Comparison of ENCODE assay signal across 19 cellular contexts in genomic region chr10:43251664-43252165, GRCh38. TPM values are rescaled to one million over a fixed set of nuclear protein-coding genes. Genes with fewer than 3 reads are reported as not detected.
DNase-seq lines count a peak whose midpoint lies in the region; ATAC-seq and TF ChIP-seq lines count a peak whose summit lies in the region.
"Had no signal": no experiment of that assay in that cellular context is flagged by ENCODE, and none has a peak within 500 bp of the region (broad histone marks: within the 10 kb centered on the region; RNA-seq: fewer than 3 reads in every experiment).

No MANE protein-coding gene starts in this region.

- no peaks in the 10 kb centered on the region for H3K27me3 ChIP-seq in colonic mucosa
- no peaks in the 10 kb centered on the region for H3K27me3 ChIP-seq in osteoblast (ENCODE audit: insufficient read depth, low read length)
- H3K27me3 ChIP-seq in PC-9 (ENCODE audit: insufficient read depth, low read depth) = no peaks in the 10 kb centered on the region
- H3K27me3 ChIP-seq: MG63 had no signal

- H3K27me3 Mint-ChIP-seq in natural killer cell (ENCODE audit: low read depth in 2 of 2) = no peaks in the 10 kb centered on the region
- peaks cover 0 to under 1% of the 10 kb centered on the region in 2 donors for H3K27me3 Mint-ChIP-seq in natural killer cell treated with Interleukin-12 subunit alpha and Interleukin-12 subunit beta and Interleukin-15 and Interleukin-18, amount 100 ng/mL, for 72 hours

- H3K4me1 ChIP-seq in colonic mucosa (no peaks in the 10 kb centered on the region), osteoblast (ENCODE audit: insufficient read depth, low read length) (no peaks in the 10 kb centered on the region), PC-9 (replicated peaks; ENCODE audit: insufficient read depth) (0 out of 2 replicates have a peak, but pooled peaks cover 7% of the 10 kb centered on the region)

- H3K4me3 Mint-ChIP-seq in natural killer cell = peak overlapping the region; percentile 42
- H3K4me3 Mint-ChIP-seq in natural killer cell treated with Interleukin-12 subunit alpha and Interleukin-12 subunit beta and Interleukin-15 and Interleukin-18, amount 100 ng/mL, for 72 hours = no peak overlapping the region
- H3K4me3 Mint-ChIP-seq: B cell had no signal

- no TSS peak for BruUV-seq in PC-9 (replicated peaks; lab: Mats Ljungman, UMichigan)

- H3K27ac Mint-ChIP-seq in natural killer cell = peak overlapping the region in 1 of 2 donors; percentile 70
- H3K27ac Mint-ChIP-seq in natural killer cell treated with Interleukin-12 subunit alpha and Interleukin-12 subunit beta and Interleukin-15 and Interleukin-18, amount 100 ng/mL, for 72 hours = peak overlapping the region in 1 of 2 donors; percentile 31
- H3K27ac Mint-ChIP-seq: B cell had no signal

- H3K36me3 ChIP-seq in colonic mucosa (no peaks in the 10 kb centered on the region), osteoblast (ENCODE audit: insufficient read depth, low read length) (no peaks in the 10 kb centered on the region), PC-9 (ENCODE audit: low read depth) (no peaks in the 10 kb centered on the region)
- H3K36me3 ChIP-seq: MG63 had no signal

- H3K9me3 Mint-ChIP-seq in natural killer cell = no peaks in the 10 kb centered on the region
- H3K9me3 Mint-ChIP-seq in natural killer cell treated with Interleukin-12 subunit alpha and Interleukin-12 subunit beta and Interleukin-15 and Interleukin-18, amount 100 ng/mL, for 72 hours = no peaks in the 10 kb centered on the region
- H3K9me3 Mint-ChIP-seq: naive thymus-derived CD8-positive, alpha-beta T cell had no signal

- no peaks in the 10 kb centered on the region for H4K20me1 ChIP-seq in osteoblast (ENCODE audit: insufficient read depth, low read length)
- H4K20me1 ChIP-seq in PC-9 (ENCODE audit: insufficient read depth) = no peaks in the 10 kb centered on the region

- H3K9ac ChIP-seq in colonic mucosa (ENCODE audit: low read depth in 2 of 2, low read length in 2 of 2) = no peak overlapping the region

- POLR2A ChIA-PET in PC-9 (lab: Charles Lee; ENCODE audit: unreplicated experiment) = no interaction called here

- H2AFZ ChIP-seq in osteoblast (ENCODE audit: low read length) (no peak overlapping the region), PC-9 (no peak overlapping the region)

- H3K9me2 ChIP-seq in PC-9 (ENCODE audit: insufficient read depth) = no peaks in the 10 kb centered on the region

- H3K9me3 ChIP-seq in colonic mucosa = no peaks in the 10 kb centered on the region
- no peaks in the 10 kb centered on the region for H3K9me3 ChIP-seq in osteoblast (ENCODE audit: low read depth, low read length)
- no peaks in the 10 kb centered on the region for H3K9me3 ChIP-seq in PC-9 (ENCODE audit: insufficient read depth, low read depth)
- H3K9me3 ChIP-seq: MG63 had no signal

- intact Hi-C loops in natural killer cell (cut with micrococcal nuclease) = no loop called here
- intact Hi-C loops in colonic mucosa (cut with DNase I) = no loop called here
- intact Hi-C loops in PC-9 (cut with micrococcal nuclease; ENCODE audit: unreplicated experiment) = loop anchor here (10.0 kb wide), 1 partner anchor 387 kb away; no protein-coding TSS in a partner anchor

- TF ChIP-seq CTCF in natural killer cell (IDR thresholded peaks at IDR 0.05) = no peak
- TF ChIP-seq CTCF in colonic mucosa (IDR thresholded peaks at IDR 0.05) = no peak
- TF ChIP-seq CTCF in osteoblast (IDR thresholded peaks at IDR 0.05; ENCODE audit: extremely low read depth, low read depth, low read length) = no peak
- no peak for TF ChIP-seq CTCF in PC-9 (conservative IDR thresholded peaks at IDR 0.05)

- H3F3A ChIP-seq in PC-9 (ENCODE audit: insufficient read depth, low read depth) = no peaks in the 10 kb centered on the region

- no peaks in the 10 kb centered on the region for H3K36me3 Mint-ChIP-seq in natural killer cell
- H3K36me3 Mint-ChIP-seq in natural killer cell treated with Interleukin-12 subunit alpha and Interleukin-12 subunit beta and Interleukin-15 and Interleukin-18, amount 100 ng/mL, for 72 hours = no peaks in the 10 kb centered on the region
- H3K36me3 Mint-ChIP-seq: naive thymus-derived CD8-positive, alpha-beta T cell had no signal

- DNase-seq in natural killer cell (no peak), colonic mucosa (peak; percentile 11), osteoblast (ENCODE audit: insufficient read length, low spot score, missing footprints) (peak; percentile 76), PC-9 (no peak)
- DNase-seq in natural killer cell treated with Interleukin-12 subunit alpha and Interleukin-12 subunit beta and Interleukin-15 and Interleukin-18, amount 100 ng/mL, for 72 hours (ENCODE audit: low spot score) = no peak
- DNase-seq: cerebellar nuclear complex, DMS 273 treated with DMSO at 0.1 percent for 48 hours, foreskin melanocyte, HCEC 1CT, MG63, NCI-H187, NCI-H345, SHP77 treated with DMSO at 0.1 percent for 48 hours, T-helper 9 cell had no signal

- H3K27ac ChIP-seq in colonic mucosa = no peak overlapping the region
- no peak overlapping the region for H3K27ac ChIP-seq in osteoblast (ENCODE audit: low read depth, low read length)
- H3K27ac ChIP-seq in PC-9 = no peak overlapping the region

- no peak for ATAC-seq in natural killer cell
- ATAC-seq in natural killer cell treated with Interleukin-12 subunit alpha and Interleukin-12 subunit beta and Interleukin-15 and Interleukin-18, amount 100 ng/mL, for 72 hours = no peak
- no peak for ATAC-seq in GM21737 (IDR thresholded peaks at IDR 0.05; ENCODE audit: unreplicated experiment)
- no peak for ATAC-seq in GM21717 (IDR thresholded peaks at IDR 0.05; ENCODE audit: unreplicated experiment)
- ATAC-seq: naive thymus-derived CD8-positive, alpha-beta T cell had no signal

- CTCF ChIA-PET in PC-9 (lab: Charles Lee) = no interaction called here

- H3K4me2 ChIP-seq in osteoblast (ENCODE audit: insufficient read depth, low read length) (no peak overlapping the region), PC-9 (no peak overlapping the region)

- peaks cover 24 to 54% of the 10 kb centered on the region in 2 donors for H3K4me1 Mint-ChIP-seq in natural killer cell
- H3K4me1 Mint-ChIP-seq in natural killer cell treated with Interleukin-12 subunit alpha and Interleukin-12 subunit beta and Interleukin-15 and Interleukin-18, amount 100 ng/mL, for 72 hours (ENCODE audit: low read depth in 2 of 2) = peaks cover 11 to 27% of the 10 kb centered on the region in 2 donors

- H3K4me3 ChIP-seq in colonic mucosa = no peak overlapping the region
- H3K4me3 ChIP-seq in osteoblast (ENCODE audit: insufficient read depth, low read length) = no peak overlapping the region
- H3K4me3 ChIP-seq in PC-9 = no peak overlapping the region
- H3K4me3 ChIP-seq: lung, MG63 had no signal

- H3K79me2 ChIP-seq in osteoblast (ENCODE audit: insufficient read depth, low read length) (no peaks in the 10 kb centered on the region), PC-9 (ENCODE audit: low read depth) (no peaks in the 10 kb centered on the region)

RNA-seq across cellular contexts. Expression of gene RASGEF1A, which starts 15.2 kb away (rescaled TPM):
- total RNA-seq in natural killer cell = 10 to 100 TPM in 2 of 3 donors, 1 to 10 TPM in 1; 9.3 to 12.9 (median 10.9) TPM
- total RNA-seq in natural killer cell treated with Interleukin-12 subunit alpha and Interleukin-12 subunit beta and Interleukin-15 and Interleukin-18, amount 100 ng/mL, for 72 hours = 1 to 10 TPM in 1 of 2 donors, under 1 TPM in 1; 0.69 to 1.1 TPM
- 1 to 10 TPM; 1.0 to 1.9 TPM for total RNA-seq in colonic mucosa
- total RNA-seq in osteoblast = 1.1 TPM in 1 of 2 replicates, not detected in the other
- total RNA-seq in PC-9 (2021) = 15.4 and 23.9 TPM in 2 replicates

Comparison
In these comparisons a context has a peak if more than half of its experiments do, and no peak if none do; other contexts are left out.
1. DNase-seq: peak in colonic mucosa (single experiment) and osteoblast (single experiment); none in natural killer cell (single experiment), natural killer cell treated with Interleukin-12 subunit alpha and Interleukin-12 subunit beta and Interleukin-15 and Interleukin-18, amount 100 ng/mL, for 72 hours (single experiment) and PC-9 (0 of 2).